ENCODE assay signal across 35 cellular contexts in genomic region chr11:116283300-116283699, GRCh38.
"Had no signal": no experiment of that assay in that cellular context is flagged by ENCODE, and none has a peak within 500 bp of the region (broad histone marks: within the 10 kb centered on the region; RNA-seq: fewer than 3 reads in every experiment).

No MANE protein-coding gene starts in this region.

- H3K4me1 Mint-ChIP-seq: activated CD4-positive, alpha-beta memory T cell treated with anti-CD3 and anti-CD28 coated beads, Interleukin-2, amount 10 ng/mL, durations not matched to agents 7 days and 5 days; activated CD4-positive, alpha-beta T cell treated with anti-CD3 and anti-CD28 coated beads for 36 hours; activated CD4-positive, alpha-beta T cell treated with anti-CD3 and anti-CD28 coated beads, Interleukin-2, amount 10 ng/mL, durations not matched to agents 7 days and 5 days; activated CD8-positive, alpha-beta memory T cell treated with anti-CD3 and anti-CD28 coated beads, Interleukin-2, amount 10 ng/mL, durations not matched to agents 7 days and 5 days; activated naive CD8-positive, alpha-beta T cell treated with anti-CD3 and anti-CD28 coated beads for 36 hours; activated T-helper 17 cell treated with anti-CD3 and anti-CD28 coated beads, Interleukin-2, amount 50 U/mL, for 72 hours; WTC11 had no signal

- H3K27me3 ChIP-seq: ascending aorta had no signal

- H3K9me3 Mint-ChIP-seq: activated CD4-positive, alpha-beta memory T cell treated with anti-CD3 and anti-CD28 coated beads, Interleukin-2, amount 10 ng/mL, durations not matched to agents 7 days and 5 days; activated CD4-positive, alpha-beta T cell treated with anti-CD3 and anti-CD28 coated beads, Interleukin-2, amount 10 ng/mL, durations not matched to agents 7 days and 5 days; activated naive CD4-positive, alpha-beta T cell treated with anti-CD3 and anti-CD28 coated beads for 36 hours; activated naive CD4-positive, alpha-beta T cell treated with anti-CD3 and anti-CD28 coated beads, Interleukin-2, amount 50 U/mL, for 72 hours; activated naive CD8-positive, alpha-beta T cell treated with anti-CD3 and anti-CD28 coated beads for 36 hours; activated T-cell treated with anti-CD3 and anti-CD28 coated beads, Interleukin-2, amount 50 U/mL, for 24 hours; activated T-helper 1 cell treated with anti-CD3 and anti-CD28 coated beads, Interleukin-12 subunit alpha, Interleukin-12 subunit beta, Interleukin-2, Interleukin-4 antibody, amounts not matched to agents 30 ng/mL and 10 ng/mL and 1 ng/mL, durations not matched to agents 14 hours and 24 hours and 36 hours; brain; T-helper 1 cell treated with Interleukin-12 subunit alpha and Interleukin-12 subunit beta and Interleukin-4 antibody, amounts not matched to agents 30 μg/mL and 1 μg/mL, for 36 hours; T-helper 2 cell treated with Interferon-gamma antibody and Interleukin-4, amounts not matched to agents 5 μg/mL and 100 μg/mL, for 36 hours; WTC11 had no signal

- ATAC-seq: activated CD4-positive, alpha-beta T cell treated with anti-CD3 and anti-CD28 coated beads for 36 hours; activated CD4-positive, CD25-positive, alpha-beta regulatory T cell treated with anti-CD3 and anti-CD28 coated beads, Interleukin-2, amount 50 U/mL, for 24 hours; activated CD8-positive, alpha-beta memory T cell treated with anti-CD3 and anti-CD28 coated beads, Interleukin-2, amount 10 ng/mL, durations not matched to agents 7 days and 5 days; activated CD8-positive, alpha-beta T cell treated with anti-CD3 and anti-CD28 coated beads, Interleukin-2, amount 10 ng/mL, durations not matched to agents 7 days and 5 days; activated naive CD4-positive, alpha-beta T cell treated with anti-CD3 and anti-CD28 coated beads, Interleukin-2, amount 50 U/mL, for 72 hours; activated T-cell treated with anti-CD3 and anti-CD28 coated beads, Interleukin-2, amount 50 U/mL, for 72 hours; activated T-helper 17 cell treated with anti-CD3 and anti-CD28 coated beads, Interleukin-2, amount 50 U/mL, for 72 hours; WTC11 had no signal

- H3K9me3 ChIP-seq: ascending aorta had no signal

- H3K27ac Mint-ChIP-seq: activated CD4-positive, alpha-beta memory T cell treated with anti-CD3 and anti-CD28 coated beads, Interleukin-2, amount 10 ng/mL, durations not matched to agents 7 days and 5 days; activated CD4-positive, alpha-beta T cell treated with anti-CD3 and anti-CD28 coated beads for 36 hours; activated CD4-positive, alpha-beta T cell treated with anti-CD3 and anti-CD28 coated beads, Interleukin-2, amount 10 ng/mL, durations not matched to agents 7 days and 5 days; activated CD8-positive, alpha-beta memory T cell treated with anti-CD3 and anti-CD28 coated beads, Interleukin-2, amount 10 ng/mL, durations not matched to agents 7 days and 5 days; activated CD8-positive, alpha-beta T cell treated with anti-CD3 and anti-CD28 coated beads, Interleukin-2, amount 10 ng/mL, durations not matched to agents 7 days and 5 days; activated naive CD4-positive, alpha-beta T cell treated with anti-CD3 and anti-CD28 coated beads for 36 hours; activated naive CD4-positive, alpha-beta T cell treated with anti-CD3 and anti-CD28 coated beads, Interleukin-2, amount 50 U/mL, for 72 hours; activated naive CD8-positive, alpha-beta T cell treated with anti-CD3 and anti-CD28 coated beads for 36 hours; activated T-cell treated with anti-CD3 and anti-CD28 coated beads, Interleukin-2, amount 50 U/mL, for 24 hours; activated T-cell treated with anti-CD3 and anti-CD28 coated beads, Interleukin-2, amount 50 U/mL, for 72 hours; activated T-helper 1 cell treated with anti-CD3 and anti-CD28 coated beads, Interleukin-12 subunit alpha, Interleukin-12 subunit beta, Interleukin-2, Interleukin-4 antibody, amounts not matched to agents 30 ng/mL and 10 ng/mL and 1 ng/mL, durations not matched to agents 14 hours and 24 hours and 36 hours; activated T-helper 17 cell treated with anti-CD3 and anti-CD28 coated beads, Interleukin-2, amount 50 U/mL, for 72 hours; brain; T-helper 1 cell treated with Interleukin-12 subunit alpha and Interleukin-12 subunit beta and Interleukin-4 antibody, amounts not matched to agents 30 μg/mL and 1 μg/mL, for 36 hours; T-helper 2 cell treated with Interferon-gamma antibody and Interleukin-4, amounts not matched to agents 5 μg/mL and 100 μg/mL, for 36 hours; WTC11 had no signal

- H3K4me3 ChIP-seq: ascending aorta had no signal

- H3K36me3 Mint-ChIP-seq: activated CD8-positive, alpha-beta memory T cell treated with anti-CD3 and anti-CD28 coated beads, Interleukin-2, amount 10 ng/mL, durations not matched to agents 7 days and 5 days; activated naive CD8-positive, alpha-beta T cell treated with anti-CD3 and anti-CD28 coated beads for 36 hours; brain; WTC11 had no signal

- H3K36me3 ChIP-seq: ascending aorta, WERI-Rb-1 had no signal

- H3K4me1 ChIP-seq: ascending aorta had no signal

- H3K27ac ChIP-seq: ascending aorta, WERI-Rb-1 had no signal

- DNase-seq: activated CD4-positive, alpha-beta memory T cell treated with anti-CD3 and anti-CD28 coated beads, Interleukin-2, amount 10 ng/mL, durations not matched to agents 7 days and 5 days; activated CD4-positive, alpha-beta T cell treated with anti-CD3 and anti-CD28 coated beads for 1 hour; activated CD4-positive, alpha-beta T cell treated with anti-CD3 and anti-CD28 coated beads for 36 hours; activated CD4-positive, alpha-beta T cell treated with anti-CD3 and anti-CD28 coated beads for 48 hours; activated CD4-positive, alpha-beta T cell treated with anti-CD3 and anti-CD28 coated beads, Interleukin-2, amount 10 ng/mL, durations not matched to agents 7 days and 5 days; activated CD4-positive, alpha-beta T cell treated with anti-CD3 and anti-CD28 coated beads, Interleukin-2, amount 50 U/mL, for 48 hours; activated CD4-positive, CD25-positive, alpha-beta regulatory T cell; activated CD8-positive, alpha-beta memory T cell treated with anti-CD3 and anti-CD28 coated beads for 24 hours; activated CD8-positive, alpha-beta memory T cell treated with anti-CD3 and anti-CD28 coated beads, Interleukin-2, amount 10 ng/mL, durations not matched to agents 7 days and 5 days; activated CD8-positive, alpha-beta memory T cell treated with anti-CD3 and anti-CD28 coated beads, Interleukin-2, amount 50 U/mL, for 48 hours; activated CD8-positive, alpha-beta T cell treated with anti-CD3 and anti-CD28 coated beads, Interleukin-2, amount 10 ng/mL, durations not matched to agents 7 days and 5 days; activated effector memory CD4-positive, alpha-beta T cell treated with anti-CD3 and anti-CD28 coated beads, Interleukin-2, amount 50 U/mL, for 16 hours; activated gamma-delta T cell treated with Interleukin-2 at 50 U/mL for 16 hours; activated naive CD4-positive, alpha-beta T cell; activated naive CD4-positive, alpha-beta T cell treated with anti-CD3 and anti-CD28 coated beads for 36 hours; activated naive CD4-positive, alpha-beta T cell treated with anti-CD3 and anti-CD28 coated beads, Interleukin-2, amount 50 U/mL, for 16 hours; activated naive CD8-positive, alpha-beta T cell treated with anti-CD3 and anti-CD28 coated beads for 36 hours; activated T-cell treated with anti-CD3 and anti-CD28 coated beads, Interleukin-2, amount 50 U/mL, for 24 hours; activated T-cell treated with anti-CD3 and anti-CD28 coated beads, Interleukin-2, amount 50 U/mL, for 72 hours; amygdala; anterior cingulate cortex; central memory CD4-positive, alpha-beta T cell; T-helper 1 cell; T-helper 2 cell; T-helper 9 cell; WERI-Rb-1 had no signal

- H3K27me3 Mint-ChIP-seq: activated CD8-positive, alpha-beta memory T cell treated with anti-CD3 and anti-CD28 coated beads, Interleukin-2, amount 10 ng/mL, durations not matched to agents 7 days and 5 days; activated naive CD8-positive, alpha-beta T cell treated with anti-CD3 and anti-CD28 coated beads for 36 hours; brain had no signal

- H3K4me3 Mint-ChIP-seq: activated CD4-positive, alpha-beta memory T cell treated with anti-CD3 and anti-CD28 coated beads, Interleukin-2, amount 10 ng/mL, durations not matched to agents 7 days and 5 days; activated CD4-positive, alpha-beta T cell treated with anti-CD3 and anti-CD28 coated beads for 36 hours; activated CD4-positive, alpha-beta T cell treated with anti-CD3 and anti-CD28 coated beads, Interleukin-2, amount 10 ng/mL, durations not matched to agents 7 days and 5 days; activated CD8-positive, alpha-beta memory T cell treated with anti-CD3 and anti-CD28 coated beads, Interleukin-2, amount 10 ng/mL, durations not matched to agents 7 days and 5 days; activated CD8-positive, alpha-beta T cell treated with anti-CD3 and anti-CD28 coated beads, Interleukin-2, amount 10 ng/mL, durations not matched to agents 7 days and 5 days; activated naive CD4-positive, alpha-beta T cell treated with anti-CD3 and anti-CD28 coated beads for 36 hours; activated naive CD8-positive, alpha-beta T cell treated with anti-CD3 and anti-CD28 coated beads for 36 hours; activated T-cell treated with anti-CD3 and anti-CD28 coated beads, Interleukin-2, amount 50 U/mL, for 24 hours; activated T-cell treated with anti-CD3 and anti-CD28 coated beads, Interleukin-2, amount 50 U/mL, for 72 hours; activated T-helper 1 cell treated with anti-CD3 and anti-CD28 coated beads, Interleukin-12 subunit alpha, Interleukin-12 subunit beta, Interleukin-2, Interleukin-4 antibody, amounts not matched to agents 30 ng/mL and 10 ng/mL and 1 ng/mL, durations not matched to agents 14 hours and 24 hours and 36 hours; activated T-helper 17 cell treated with anti-CD3 and anti-CD28 coated beads, Interleukin-2, amount 50 U/mL, for 72 hours; brain; T-helper 1 cell treated with Interleukin-12 subunit alpha and Interleukin-12 subunit beta and Interleukin-4 antibody, amounts not matched to agents 30 μg/mL and 1 μg/mL, for 36 hours; T-helper 2 cell treated with Interferon-gamma antibody and Interleukin-4, amounts not matched to agents 5 μg/mL and 100 μg/mL, for 36 hours; WTC11 had no signal
